25 cellular contexts compared by ENCODE assay signal in genomic region chr10:58361353-58361752, GRCh38.
"Had no signal": no experiment of that assay in that cellular context is flagged by ENCODE, and none has a peak within 500 bp of the region (broad histone marks: within the 10 kb centered on the region; RNA-seq: fewer than 3 reads in every experiment).

No MANE protein-coding gene starts in this region.

- H3K27ac ChIP-seq: dorsolateral prefrontal cortex, foreskin keratinocyte, lower lobe of right lung, pancreas, right lobe of liver, stomach, testis, tibial artery, upper lobe of left lung had no signal

- H3K36me3 ChIP-seq: right lobe of liver had no signal

- H3K27me3 ChIP-seq: dorsolateral prefrontal cortex, foreskin keratinocyte, heart right ventricle, pancreas, right lobe of liver, stomach, testis, tibial artery, upper lobe of left lung had no signal

- DNase-seq: cerebellar nuclear complex; dorsolateral prefrontal cortex; effector CD4-positive, alpha-beta T cell; foreskin keratinocyte; glutamatergic neuron; heart right ventricle; hippocampal formation; islet precursor cell; kidney glomerular epithelial cell; left ventricle myocardium superior; lower lobe of right lung; natural killer cell; pancreas; right lobe of liver; small intestine; stimulated activated CD4-positive, alpha-beta T cell treated with anti-CD3 and anti-CD28 coated beads, Interleukin-1b, Interleukin-23, amount 100 ng/mL, for 48 hours; stimulated activated CD4-positive, alpha-beta T cell treated with anti-CD3 and anti-CD28 coated beads, Interleukin-4, amount 100 ng/mL, for 24 hours; stimulated activated naive CD4-positive, alpha-beta T cell treated with Interleukin-2 at 50 U/mL for 16 hours; stomach; substantia nigra; testis; tibial artery; upper lobe of left lung had no signal

- H3K4me1 ChIP-seq: pancreas, right lobe of liver, testis had no signal

- H3K9me3 ChIP-seq: heart right ventricle, lower lobe of right lung, pancreas, right lobe of liver, stomach, testis, tibial artery, upper lobe of left lung had no signal

- FAIRE-seq: pancreas, small intestine, urothelium cell line had no signal

- H3K4me3 Mint-ChIP-seq: natural killer cell; stimulated activated effector memory CD8-positive, alpha-beta T cell treated with anti-CD3 and anti-CD28 coated beads, Interleukin-12 subunit alpha, Interleukin-12 subunit beta, amount 100 ng/mL, for 72 hours had no signal

- H3K4me3 ChIP-seq: dorsolateral prefrontal cortex, heart right ventricle, lower lobe of right lung, pancreas, right lobe of liver, stomach, testis, tibial artery, upper lobe of left lung had no signal

- H3K9me3 Mint-ChIP-seq: natural killer cell; stimulated activated effector memory CD8-positive, alpha-beta T cell treated with anti-CD3 and anti-CD28 coated beads, Interleukin-12 subunit alpha, Interleukin-12 subunit beta, amount 100 ng/mL, for 72 hours had no signal

- ATAC-seq: lower lobe of right lung, natural killer cell, pancreas, right lobe of liver had no signal

- H3K27ac Mint-ChIP-seq: natural killer cell had no signal
